ENCODE assay signal across 8 cellular contexts in the genomic region with DNA sequence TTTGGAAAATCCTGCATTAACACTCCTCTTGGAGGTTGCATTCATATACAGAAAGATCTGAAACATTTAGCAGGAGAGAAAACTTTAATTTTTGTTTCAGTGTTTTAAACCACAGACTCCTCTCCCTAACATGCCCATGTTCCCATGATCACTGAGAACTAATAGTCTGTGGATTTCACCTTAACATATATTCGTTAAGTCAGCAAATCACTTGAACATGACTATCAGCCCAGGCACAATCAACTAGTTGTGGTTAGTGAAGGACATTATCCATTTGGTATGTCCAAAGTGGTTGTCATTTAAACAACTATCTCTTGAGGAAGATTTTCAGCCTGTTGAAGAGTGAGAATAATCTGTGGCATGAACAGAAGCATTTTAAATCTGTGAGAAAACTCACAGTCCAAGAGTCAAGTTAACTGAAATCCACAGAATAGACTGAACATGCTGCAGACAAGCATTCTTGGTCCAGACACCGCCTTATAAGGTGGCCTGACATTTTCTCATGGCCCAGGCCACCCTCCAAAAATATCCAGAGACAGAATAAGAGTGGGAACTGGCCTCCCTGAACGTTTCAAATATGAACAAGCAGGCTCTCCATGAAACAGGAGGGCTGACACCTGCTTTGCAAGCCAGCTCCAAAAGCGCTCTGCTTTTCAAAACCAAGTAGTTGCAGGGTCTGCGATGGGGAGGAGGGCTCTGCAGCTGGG. TPM values are rescaled to one million over a fixed set of nuclear protein-coding genes. Genes with fewer than 3 reads are reported as not detected.
DNase-seq lines count a peak whose midpoint lies in the region; FAIRE-seq and TF ChIP-seq lines count a peak whose summit lies in the region.
"Had no signal": no experiment of that assay in that cellular context is flagged by ENCODE, and none has a peak within 500 bp of the region (broad histone marks: within the 10 kb centered on the region; RNA-seq: fewer than 3 reads in every experiment).

No MANE protein-coding gene starts in this region.

- DNase-seq in ascending aorta (ENCODE audit: low spot score in 2 of 2) (no peak), cardiac muscle cell (ENCODE audit: low read depth in 1 of 2, low spot score in 1 of 2) (peak in 1 of 2 donors; percentile 30), posterior vena cava (ENCODE audit: low spot score) (peak; percentile 34), GM12891 (ENCODE audit: insufficient read length, low spot score) (no peak), NCI-H526 treated with DMSO at 0.1 percent for 48 hours (lab: John Stamatoyannopoulos, UW) (no peak)
- no peak for DNase-seq in activated CD8-positive, alpha-beta memory T cell treated with anti-CD3 and anti-CD28 coated beads, Interleukin-2, amount 50 U/mL, for 4 hours
- no peak for DNase-seq in stimulated activated CD4-positive, alpha-beta T cell treated with anti-CD3 and anti-CD28 coated beads, Interleukin-4, amount 100 ng/mL, for 1 hour
- DNase-seq: DMS153 had no signal

- peaks cover 0 to 6% of the 10 kb centered on the region in 2 donors for H3K36me3 ChIP-seq in ascending aorta
- H3K36me3 ChIP-seq in cardiac muscle cell = no peaks in the 10 kb centered on the region

- TF ChIP-seq CTCF in ascending aorta (IDR thresholded peaks at IDR 0.05) (no peak), cardiac muscle cell (IDR thresholded peaks at IDR 0.05; ENCODE audit: low read depth, low read length) (no peak)

- H3K4me3 ChIP-seq in ascending aorta (peak overlapping the region in 1 of 2 donors; percentile 32), cardiac muscle cell (no peak overlapping the region)

- H3K27ac ChIP-seq in ascending aorta (peak overlapping the region; percentile 76), cardiac muscle cell (peak overlapping the region; percentile 70)

- H3K4me1 ChIP-seq in ascending aorta (peaks cover 0 to 12% of the 10 kb centered on the region in 2 donors), cardiac muscle cell (ENCODE audit: low read depth) (peaks cover 42% of the 10 kb centered on the region)

- no peak for FAIRE-seq in GM12891 (lab: Jason Lieb, UNC)

- no peak for TF ChIP-seq POLR2A in GM12891 (IDR thresholded peaks at IDR 0.05; ENCODE audit: low read depth, low read length)

- H3K9me3 ChIP-seq in ascending aorta (no peaks in the 10 kb centered on the region), cardiac muscle cell (ENCODE audit: low read depth) (no peaks in the 10 kb centered on the region)

- H3K27me3 ChIP-seq in ascending aorta = no peaks in the 10 kb centered on the region
- H3K27me3 ChIP-seq in cardiac muscle cell = no peaks in the 10 kb centered on the region

- intact Hi-C loops in ascending aorta (cut with DNase I) = loop anchor here (1.0 to 2.0 kb wide), 3 partner anchors 40 to 159 kb away; partner anchors contain the start of gene ADCY5
- intact Hi-C loops in posterior vena cava (cut with DNase I) = loop anchor here (2.0 to 5.0 kb wide), 4 partner anchors 36 to 161 kb away; no protein-coding TSS in a partner anchor

TF ChIP-seq in GM12891, 5 proteins besides CTCF, POLR2A, EP300 and RAD21:
- TF ChIP-seq SPI1 (IDR thresholded peaks at IDR 0.05; ENCODE audit: low read depth, low read length) (no peak), PAX5 (IDR thresholded peaks at IDR 0.05; ENCODE audit: insufficient read depth, low read length, severe bottlenecking) (no peak), POU2F2 (IDR thresholded peaks at IDR 0.05; ENCODE audit: low read depth, low read length) (no peak)

RNA-seq across cellular contexts. Expression of gene ADCY5, which starts 39.9 kb away (rescaled TPM):
- total RNA-seq in ascending aorta (32.2 TPM), cardiac muscle cell (47.7 and 93.7 TPM in 2 replicates), posterior vena cava (10 to 100 TPM; 41.1 to 42.6 TPM)
- 38.4 and 74.0 TPM in 2 replicates for polyA plus RNA-seq in cardiac muscle cell
- polyA plus RNA-seq in GM12891 (2012; ENCODE audit: low read depth, missing spikeins) = 0.03 TPM
